Comparison of ENCODE assay signal across 8 cellular contexts in the genomic region with DNA sequence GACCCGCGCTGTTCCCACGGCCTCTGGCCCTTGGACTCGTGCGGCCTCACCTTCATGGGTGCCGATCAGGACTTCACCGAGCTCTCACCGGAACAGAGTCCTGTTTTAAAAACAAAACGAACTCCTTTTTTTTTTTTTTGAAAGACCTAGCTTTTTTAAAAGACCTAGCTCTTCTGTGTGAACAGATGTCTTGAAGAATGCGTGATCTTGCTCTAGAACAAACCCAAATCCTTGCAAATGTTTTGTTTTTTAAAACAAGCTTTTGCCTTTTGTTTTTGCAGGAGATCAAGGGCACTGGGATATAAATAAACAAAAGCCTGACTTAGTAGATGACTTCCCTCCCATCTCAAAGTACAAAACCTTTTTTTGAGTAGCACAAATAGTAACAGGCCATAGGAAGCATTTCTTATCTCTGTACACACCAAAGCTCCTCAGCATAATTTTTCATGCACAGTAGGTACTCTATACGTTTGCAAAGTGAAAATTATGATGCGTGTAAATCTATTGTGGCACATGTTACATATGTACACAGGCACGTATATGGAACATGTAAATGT. TPM values are rescaled to one million over a fixed set of nuclear protein-coding genes. Genes with fewer than 3 reads are reported as not detected.
DNase-seq lines count a peak whose midpoint lies in the region; ATAC-seq, FAIRE-seq and TF ChIP-seq lines count a peak whose summit lies in the region.

No MANE protein-coding gene starts in this region.

- DNase-seq in left ventricle myocardium inferior = no peak
- DNase-seq in cardiac septum (ENCODE audit: low spot score) = no peak
- no peak for DNase-seq in right cardiac atrium
- DNase-seq in small intestine = peak; percentile 86
- no peak for DNase-seq in DMS153 treated with DMSO at 0.1 percent for 48 hours (lab: John Stamatoyannopoulos, UW; ENCODE audit: unreplicated experiment)
- DNase-seq in cortex of kidney (lab: John Stamatoyannopoulos, UW) = no peak

- H3K27ac ChIP-seq in left ventricle myocardium inferior (replicated peaks) = peak overlapping the region; percentile 100
- H3K27ac ChIP-seq in right cardiac atrium (ENCODE audit: low read length) = peak overlapping the region; percentile 96
- peak overlapping the region; percentile 90 to 100 for H3K27ac ChIP-seq in small intestine (ENCODE audit: low read depth in 1 of 2, low read length in 1 of 2)

- TF ChIP-seq CTCF in left ventricle myocardium inferior (IDR thresholded peaks at IDR 0.05; ENCODE audit: borderline replicate concordance) (no peak), WI38 (IDR thresholded peaks at IDR 0.05; ENCODE audit: low read depth, low read length) (no peak)

- ATAC-seq in right cardiac atrium (no peak), GM18867 (IDR thresholded peaks at IDR 0.05; ENCODE audit: unreplicated experiment) (no peak)

- FAIRE-seq in small intestine (lab: Jason Lieb, UNC) = no peak

- 14% methylated on average over 13 of the region's 13 CpGs for WGBS in right cardiac atrium
- 4 to 11% (median 6%) methylated on average over 13 of the region's 13 CpGs for WGBS in small intestine, 3 donors

- H3K9me3 ChIP-seq in left ventricle myocardium inferior (replicated peaks) (no peaks in the 10 kb centered on the region), right cardiac atrium (ENCODE audit: control insufficient read depth, low read length) (no peaks in the 10 kb centered on the region), small intestine (ENCODE audit: control insufficient read depth, low read depth) (no peaks in the 10 kb centered on the region)

- H3K4me1 ChIP-seq in left ventricle myocardium inferior (peaks cover 45% of the 10 kb centered on the region), right cardiac atrium (ENCODE audit: control insufficient read depth, insufficient read depth, low read length) (no peaks in the 10 kb centered on the region), small intestine (ENCODE audit: control insufficient read depth in 2 of 2, insufficient read depth in 1 of 2, low read depth in 1 of 2, low read length in 1 of 2) (peaks cover 0 to 2% of the 10 kb centered on the region in 2 donors)

- H3K4me3 ChIP-seq in left ventricle myocardium inferior (peak overlapping the region; percentile 77), WI38 (ENCODE audit: low read depth, low read length) (peak overlapping the region; percentile 97), right cardiac atrium (ENCODE audit: low read length) (peak overlapping the region; percentile 91), small intestine (ENCODE audit: low read depth in 1 of 2, low read length in 2 of 2) (peak overlapping the region; percentile 43 to 81)

- no peaks in the 10 kb centered on the region for H3K27me3 ChIP-seq in left ventricle myocardium inferior (ENCODE audit: low read depth)
- H3K27me3 ChIP-seq in right cardiac atrium (ENCODE audit: control insufficient read depth, insufficient read depth) = no peaks in the 10 kb centered on the region
- no peaks in the 10 kb centered on the region for H3K27me3 ChIP-seq in small intestine (ENCODE audit: control insufficient read depth in 2 of 2, insufficient read depth in 2 of 2, low read length in 2 of 2)

- H3K36me3 ChIP-seq in left ventricle myocardium inferior (no peaks in the 10 kb centered on the region), small intestine (ENCODE audit: control insufficient read depth in 2 of 2, insufficient read depth in 2 of 2, low read length in 2 of 2) (no peaks in the 10 kb centered on the region)

- intact Hi-C loops in left ventricle myocardium inferior (cut with micrococcal nuclease) (loop anchor here (10.0 kb wide), 1 partner anchor 48 kb away; no protein-coding TSS in a partner anchor), cardiac septum (cut with DNase I) (loop anchor here (5.0 to 10.0 kb wide), 4 partner anchors 52 to 665 kb away; a partner anchor contains a TSS), right cardiac atrium (cut with DNase I) (loop anchor here in 2 of 4 donors (5.0 to 10.0 kb wide), 5 partner anchors 55 to 555 kb away; a partner anchor contains a TSS)

RNA-seq across cellular contexts. Expression of a gene that starts 1.1 kb away (rescaled TPM):
- total RNA-seq in left ventricle myocardium inferior = 19.0 TPM
- 20.0 TPM for total RNA-seq in cardiac septum
- total RNA-seq in right cardiac atrium = 10 to 100 TPM; 22.4 to 27.0 (median 23.2) TPM
- 5.7 TPM for polyA plus RNA-seq in right cardiac atrium
- 1 to 10 TPM; 3.8 to 8.0 (median 4.9) TPM for polyA plus RNA-seq in small intestine

RNA-seq across cellular contexts. Expression of a gene that starts 52.9 kb away (rescaled TPM):
- total RNA-seq in left ventricle myocardium inferior (106 TPM), cardiac septum (91.3 TPM), right cardiac atrium (10 to 100 TPM; 69.3 to 78.6 (median 75.2) TPM)
- polyA plus RNA-seq in right cardiac atrium (51.8 TPM), small intestine (10 to 100 TPM; 24.0 to 39.5 (median 33.3) TPM)
